ENCODE assay signal across 1 cellular context in genomic region chr7:27122075-27122910, GRCh38.
TF ChIP-seq lines count a peak whose summit lies in the region.

No MANE protein-coding gene starts in this region.

TF ChIP-seq in H1, 55 proteins besides CTCF, POLR2A, EP300 and RAD21:
- TF ChIP-seq, protein P1, sequence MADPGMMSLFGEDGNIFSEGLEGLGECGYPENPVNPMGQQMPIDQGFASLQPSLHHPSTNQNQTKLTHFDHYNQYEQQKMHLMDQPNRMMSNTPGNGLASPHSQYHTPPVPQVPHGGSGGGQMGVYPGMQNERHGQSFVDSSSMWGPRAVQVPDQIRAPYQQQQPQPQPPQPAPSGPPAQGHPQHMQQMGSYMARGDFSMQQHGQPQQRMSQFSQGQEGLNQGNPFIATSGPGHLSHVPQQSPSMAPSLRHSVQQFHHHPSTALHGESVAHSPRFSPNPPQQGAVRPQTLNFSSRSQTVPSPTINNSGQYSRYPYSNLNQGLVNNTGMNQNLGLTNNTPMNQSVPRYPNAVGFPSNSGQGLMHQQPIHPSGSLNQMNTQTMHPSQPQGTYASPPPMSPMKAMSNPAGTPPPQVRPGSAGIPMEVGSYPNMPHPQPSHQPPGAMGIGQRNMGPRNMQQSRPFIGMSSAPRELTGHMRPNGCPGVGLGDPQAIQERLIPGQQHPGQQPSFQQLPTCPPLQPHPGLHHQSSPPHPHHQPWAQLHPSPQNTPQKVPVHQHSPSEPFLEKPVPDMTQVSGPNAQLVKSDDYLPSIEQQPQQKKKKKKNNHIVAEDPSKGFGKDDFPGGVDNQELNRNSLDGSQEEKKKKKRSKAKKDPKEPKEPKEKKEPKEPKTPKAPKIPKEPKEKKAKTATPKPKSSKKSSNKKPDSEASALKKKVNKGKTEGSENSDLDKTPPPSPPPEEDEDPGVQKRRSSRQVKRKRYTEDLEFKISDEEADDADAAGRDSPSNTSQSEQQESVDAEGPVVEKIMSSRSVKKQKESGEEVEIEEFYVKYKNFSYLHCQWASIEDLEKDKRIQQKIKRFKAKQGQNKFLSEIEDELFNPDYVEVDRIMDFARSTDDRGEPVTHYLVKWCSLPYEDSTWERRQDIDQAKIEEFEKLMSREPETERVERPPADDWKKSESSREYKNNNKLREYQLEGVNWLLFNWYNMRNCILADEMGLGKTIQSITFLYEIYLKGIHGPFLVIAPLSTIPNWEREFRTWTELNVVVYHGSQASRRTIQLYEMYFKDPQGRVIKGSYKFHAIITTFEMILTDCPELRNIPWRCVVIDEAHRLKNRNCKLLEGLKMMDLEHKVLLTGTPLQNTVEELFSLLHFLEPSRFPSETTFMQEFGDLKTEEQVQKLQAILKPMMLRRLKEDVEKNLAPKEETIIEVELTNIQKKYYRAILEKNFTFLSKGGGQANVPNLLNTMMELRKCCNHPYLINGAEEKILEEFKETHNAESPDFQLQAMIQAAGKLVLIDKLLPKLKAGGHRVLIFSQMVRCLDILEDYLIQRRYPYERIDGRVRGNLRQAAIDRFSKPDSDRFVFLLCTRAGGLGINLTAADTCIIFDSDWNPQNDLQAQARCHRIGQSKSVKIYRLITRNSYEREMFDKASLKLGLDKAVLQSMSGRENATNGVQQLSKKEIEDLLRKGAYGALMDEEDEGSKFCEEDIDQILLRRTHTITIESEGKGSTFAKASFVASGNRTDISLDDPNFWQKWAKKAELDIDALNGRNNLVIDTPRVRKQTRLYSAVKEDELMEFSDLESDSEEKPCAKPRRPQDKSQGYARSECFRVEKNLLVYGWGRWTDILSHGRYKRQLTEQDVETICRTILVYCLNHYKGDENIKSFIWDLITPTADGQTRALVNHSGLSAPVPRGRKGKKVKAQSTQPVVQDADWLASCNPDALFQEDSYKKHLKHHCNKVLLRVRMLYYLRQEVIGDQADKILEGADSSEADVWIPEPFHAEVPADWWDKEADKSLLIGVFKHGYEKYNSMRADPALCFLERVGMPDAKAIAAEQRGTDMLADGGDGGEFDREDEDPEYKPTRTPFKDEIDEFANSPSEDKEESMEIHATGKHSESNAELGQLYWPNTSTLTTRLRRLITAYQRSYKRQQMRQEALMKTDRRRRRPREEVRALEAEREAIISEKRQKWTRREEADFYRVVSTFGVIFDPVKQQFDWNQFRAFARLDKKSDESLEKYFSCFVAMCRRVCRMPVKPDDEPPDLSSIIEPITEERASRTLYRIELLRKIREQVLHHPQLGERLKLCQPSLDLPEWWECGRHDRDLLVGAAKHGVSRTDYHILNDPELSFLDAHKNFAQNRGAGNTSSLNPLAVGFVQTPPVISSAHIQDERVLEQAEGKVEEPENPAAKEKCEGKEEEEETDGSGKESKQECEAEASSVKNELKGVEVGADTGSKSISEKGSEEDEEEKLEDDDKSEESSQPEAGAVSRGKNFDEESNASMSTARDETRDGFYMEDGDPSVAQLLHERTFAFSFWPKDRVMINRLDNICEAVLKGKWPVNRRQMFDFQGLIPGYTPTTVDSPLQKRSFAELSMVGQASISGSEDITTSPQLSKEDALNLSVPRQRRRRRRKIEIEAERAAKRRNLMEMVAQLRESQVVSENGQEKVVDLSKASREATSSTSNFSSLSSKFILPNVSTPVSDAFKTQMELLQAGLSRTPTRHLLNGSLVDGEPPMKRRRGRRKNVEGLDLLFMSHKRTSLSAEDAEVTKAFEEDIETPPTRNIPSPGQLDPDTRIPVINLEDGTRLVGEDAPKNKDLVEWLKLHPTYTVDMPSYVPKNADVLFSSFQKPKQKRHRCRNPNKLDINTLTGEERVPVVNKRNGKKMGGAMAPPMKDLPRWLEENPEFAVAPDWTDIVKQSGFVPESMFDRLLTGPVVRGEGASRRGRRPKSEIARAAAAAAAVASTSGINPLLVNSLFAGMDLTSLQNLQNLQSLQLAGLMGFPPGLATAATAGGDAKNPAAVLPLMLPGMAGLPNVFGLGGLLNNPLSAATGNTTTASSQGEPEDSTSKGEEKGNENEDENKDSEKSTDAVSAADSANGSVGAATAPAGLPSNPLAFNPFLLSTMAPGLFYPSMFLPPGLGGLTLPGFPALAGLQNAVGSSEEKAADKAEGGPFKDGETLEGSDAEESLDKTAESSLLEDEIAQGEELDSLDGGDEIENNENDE (IDR thresholded peaks at IDR 0.05; ENCODE audit: insufficient replicate concordance, low read length), result no peak
- TF ChIP-seq SP2 (IDR thresholded peaks at IDR 0.05; ENCODE audit: low read length) (no peak), EZH2 (IDR thresholded peaks at IDR 0.05; ENCODE audit: low read depth, low read length, severe bottlenecking) (peak; percentile 92), CBX8 (IDR thresholded peaks at IDR 0.05; ENCODE audit: borderline replicate concordance, low read depth, low read length) (0 out of 2 replicates have a peak, but pooled peaks have one; percentile 23), YY1 (IDR thresholded peaks at IDR 0.05; ENCODE audit: low read depth, low read length) (0 out of 2 replicates have a peak, but pooled peaks have one; percentile 32), SUZ12 (IDR thresholded peaks at IDR 0.05; ENCODE audit: low read length) (peak; percentile 91), RNF2 (IDR thresholded peaks at IDR 0.05; ENCODE audit: borderline replicate concordance, low read depth, low read length, missing control alignments, poor library complexity, severe bottlenecking) (peak; percentile 99)
